Comparison of ENCODE assay signal across 8 cellular contexts in the genomic region with DNA sequence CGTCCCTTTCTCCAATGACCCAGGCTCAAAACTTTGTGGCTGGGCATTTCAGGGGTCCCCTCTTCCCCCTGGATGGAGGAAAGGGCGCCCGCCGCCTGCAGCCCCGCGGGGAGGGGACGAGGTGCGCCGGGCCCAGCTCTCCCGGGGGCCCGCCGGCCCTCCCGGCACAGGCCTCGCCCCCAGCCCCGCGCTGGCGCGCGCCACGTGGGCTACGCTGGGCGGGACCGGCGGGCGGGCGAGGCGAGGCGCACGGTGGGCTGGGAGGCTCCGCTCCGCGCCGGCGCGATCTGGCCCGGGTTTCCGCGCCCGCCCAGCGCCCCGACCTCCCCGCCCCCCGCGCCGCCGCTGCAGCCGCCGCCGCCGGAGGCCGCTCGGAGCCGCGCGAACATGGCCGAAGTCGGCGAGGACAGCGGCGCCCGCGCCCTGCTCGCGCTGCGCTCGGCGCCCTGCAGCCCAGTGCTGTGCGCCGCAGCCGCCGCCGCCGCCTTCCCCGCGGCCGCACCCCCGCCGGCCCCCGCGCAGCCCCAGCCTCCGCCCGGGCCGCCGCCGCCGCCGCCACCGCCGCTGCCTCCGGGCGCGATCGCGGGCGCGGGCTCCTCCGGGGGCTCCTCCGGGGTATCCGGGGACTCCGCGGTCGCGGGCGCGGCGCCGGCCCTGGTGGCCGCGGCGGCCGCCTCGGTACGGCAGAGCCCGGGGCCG. TPM values are rescaled to one million over a fixed set of nuclear protein-coding genes. Genes with fewer than 3 reads are reported as not detected.
DNase-seq lines count a peak whose midpoint lies in the region; ATAC-seq and TF ChIP-seq lines count a peak whose summit lies in the region.

A gene (plus strand): TSS at position 374 of the 699 bp plus-strand sequence. CDS start 14 bp downstream, at position 388.

- TF ChIP-seq RAD21 in neural cell (conservative IDR thresholded peaks at IDR 0.05) = no peak

- H3K79me2 ChIP-seq in neural cell (replicated peaks; ENCODE audit: insufficient read depth, low read length) = peaks cover 41% of the 10 kb centered on the region

- TF ChIP-seq CTCF in RWPE1 (conservative IDR thresholded peaks at IDR 0.05; ENCODE audit: low read depth) (no peak), neural cell (IDR thresholded peaks at IDR 0.05; ENCODE audit: poor library complexity, severe bottlenecking) (no peak), stomach (IDR thresholded peaks at IDR 0.05) (no peak)

- no peaks in the 10 kb centered on the region for H3K9me2 ChIP-seq in neural cell (ENCODE audit: insufficient read depth, low read length)

- H3K4me3 ChIP-seq in HUES6 (ENCODE audit: low read depth, low read length) = peak within 1 kb of the TSS; percentile 96
- H3K4me3 ChIP-seq in neural cell (ENCODE audit: low read length) = peak within 1 kb of the TSS; percentile 87
- H3K4me3 ChIP-seq in stomach = peak within 1 kb of the TSS; percentile 83 to 95 (median 92)

- H4K20me1 ChIP-seq in neural cell (ENCODE audit: insufficient read depth) = no peaks in the 10 kb centered on the region

- H3F3A ChIP-seq in neural cell (ENCODE audit: insufficient read depth, low read length, poor library complexity, severe bottlenecking) = no peaks in the 10 kb centered on the region

- intact Hi-C loops in stomach (cut with DNase I; ENCODE audit: low total_unique reads) = loop anchor here (5.0 kb wide), 1 partner anchor 70 kb away; no protein-coding TSS in a partner anchor

- CTCF ChIA-PET in RWPE1 (lab: Yijun Ruan, JAX) = no interaction called here

- H3K36me3 ChIP-seq in HUES6 (ENCODE audit: control insufficient read depth, insufficient read depth, low read length) (no peaks in the 10 kb centered on the region), neural cell (ENCODE audit: insufficient read depth, low read length) (no peaks in the 10 kb centered on the region), stomach (no peaks in the 10 kb centered on the region)

- DNase-seq in D341Med (ENCODE audit: low spot score) (peak; percentile 98), RWPE1 (ENCODE audit: low spot score) (peak; percentile 69), fibroblast of the conjunctiva (ENCODE audit: low read depth) (peak; percentile 33), stomach (peak; percentile 78)
- DNase-seq in activated effector memory CD4-positive, alpha-beta T cell treated with Interleukin-2 at 50 U/mL for 16 hours = peak; percentile 72

- H2AFZ ChIP-seq in neural cell (ENCODE audit: low read depth, low read length) = peak within 1 kb of the TSS; percentile 73

- WGBS in stomach, 5 donors = 1 to 2% (median 2%) methylated on average over 10 to 114 of the region's 115 CpGs

- TF ChIP-seq POLR2A in stomach (IDR thresholded peaks at IDR 0.05) = no peak

- POLR2A ChIA-PET in RWPE1 (lab: Yijun Ruan, JAX; ENCODE audit: low non-redundant PET) = interaction anchor here (0.9 kb wide), 1 partner anchor 40 kb away, joined by 4 read pairs; no protein-coding TSS in a partner anchor

- peak within 1 kb of the TSS; percentile 63 for H3K4me2 ChIP-seq in neural cell (ENCODE audit: low read length)

- H3K9me3 ChIP-seq in HUES6 (ENCODE audit: control insufficient read depth, insufficient read depth, low read depth, low read length) (no peaks in the 10 kb centered on the region), neural cell (ENCODE audit: low read length) (no peaks in the 10 kb centered on the region), stomach (no peaks in the 10 kb centered on the region)

- ATAC-seq in GM21367 (IDR thresholded peaks at IDR 0.05; ENCODE audit: unreplicated experiment) = peak; percentile 57

- H3K27me3 ChIP-seq in HUES6 (ENCODE audit: control insufficient read depth, insufficient read depth, low read length) (peaks cover 44% of the 10 kb centered on the region), neural cell (ENCODE audit: insufficient read depth, low read depth, low read length) (no peaks in the 10 kb centered on the region), stomach (no peaks in the 10 kb centered on the region)

- H3K27ac ChIP-seq in HUES6 (ENCODE audit: low read depth, low read length) (no peak within 1 kb of the TSS), RWPE1 (peak within 1 kb of the TSS; percentile 99), neural cell (ENCODE audit: low read length) (peak within 1 kb of the TSS; percentile 42), stomach (peak within 1 kb of the TSS; percentile 92 to 96 (median 93))

- peaks cover 17% of the 10 kb centered on the region for H3K4me1 ChIP-seq in HUES6 (ENCODE audit: control insufficient read depth, insufficient read depth, low read length)
- H3K4me1 ChIP-seq in stomach = peaks cover 11 to 47% (median 37%) of the 10 kb centered on the region in 4 donors

- H3K9ac ChIP-seq in HUES6 (ENCODE audit: low read length) = peak within 1 kb of the TSS; percentile 88
- H3K9ac ChIP-seq in neural cell (ENCODE audit: low read length) = peak within 1 kb of the TSS; percentile 78

- TF ChIP-seq EP300 in neural cell (conservative IDR thresholded peaks at IDR 0.05; ENCODE audit: poor library complexity, severe bottlenecking) = no peak
- no peak for TF ChIP-seq EP300 in stomach (IDR thresholded peaks at IDR 0.05)

TF ChIP-seq in neural cell, 6 proteins besides CTCF, POLR2A, EP300 and RAD21:
- TF ChIP-seq, protein P1, sequence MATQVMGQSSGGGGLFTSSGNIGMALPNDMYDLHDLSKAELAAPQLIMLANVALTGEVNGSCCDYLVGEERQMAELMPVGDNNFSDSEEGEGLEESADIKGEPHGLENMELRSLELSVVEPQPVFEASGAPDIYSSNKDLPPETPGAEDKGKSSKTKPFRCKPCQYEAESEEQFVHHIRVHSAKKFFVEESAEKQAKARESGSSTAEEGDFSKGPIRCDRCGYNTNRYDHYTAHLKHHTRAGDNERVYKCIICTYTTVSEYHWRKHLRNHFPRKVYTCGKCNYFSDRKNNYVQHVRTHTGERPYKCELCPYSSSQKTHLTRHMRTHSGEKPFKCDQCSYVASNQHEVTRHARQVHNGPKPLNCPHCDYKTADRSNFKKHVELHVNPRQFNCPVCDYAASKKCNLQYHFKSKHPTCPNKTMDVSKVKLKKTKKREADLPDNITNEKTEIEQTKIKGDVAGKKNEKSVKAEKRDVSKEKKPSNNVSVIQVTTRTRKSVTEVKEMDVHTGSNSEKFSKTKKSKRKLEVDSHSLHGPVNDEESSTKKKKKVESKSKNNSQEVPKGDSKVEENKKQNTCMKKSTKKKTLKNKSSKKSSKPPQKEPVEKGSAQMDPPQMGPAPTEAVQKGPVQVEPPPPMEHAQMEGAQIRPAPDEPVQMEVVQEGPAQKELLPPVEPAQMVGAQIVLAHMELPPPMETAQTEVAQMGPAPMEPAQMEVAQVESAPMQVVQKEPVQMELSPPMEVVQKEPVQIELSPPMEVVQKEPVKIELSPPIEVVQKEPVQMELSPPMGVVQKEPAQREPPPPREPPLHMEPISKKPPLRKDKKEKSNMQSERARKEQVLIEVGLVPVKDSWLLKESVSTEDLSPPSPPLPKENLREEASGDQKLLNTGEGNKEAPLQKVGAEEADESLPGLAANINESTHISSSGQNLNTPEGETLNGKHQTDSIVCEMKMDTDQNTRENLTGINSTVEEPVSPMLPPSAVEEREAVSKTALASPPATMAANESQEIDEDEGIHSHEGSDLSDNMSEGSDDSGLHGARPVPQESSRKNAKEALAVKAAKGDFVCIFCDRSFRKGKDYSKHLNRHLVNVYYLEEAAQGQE (IDR thresholded peaks at IDR 0.05; ENCODE audit: borderline replicate concordance) = no peak
- TF ChIP-seq SMC3 (conservative IDR thresholded peaks at IDR 0.05; ENCODE audit: poor library complexity) (no peak), MXI1 (conservative IDR thresholded peaks at IDR 0.05; ENCODE audit: poor library complexity, severe bottlenecking) (peak; percentile 58), TAF1 (IDR thresholded peaks at IDR 0.05; ENCODE audit: low read depth) (no peak), POLR2AphosphoS5 (IDR thresholded peaks at IDR 0.05) (peak; percentile 62), EZH2 (IDR thresholded peaks at IDR 0.05; ENCODE audit: borderline replicate concordance, insufficient read depth, low read length, poor library complexity, severe bottlenecking) (no peak)

RNA-seq across cellular contexts. Expression of the gene that starts here (rescaled TPM):
- polyA plus RNA-seq in neural cell (7.4 and 7.7 TPM in 2 replicates), stomach (1 to 10 TPM; 2.9 to 5.4 (median 3.9) TPM)
- 32.5 and 35.8 TPM in 2 replicates for polyA minus RNA-seq in neural cell
- total RNA-seq in stomach = 10 to 100 TPM; 19.3 to 88.1 (median 27.2) TPM

Comparison
In these comparisons a context has a peak if more than half of its experiments do, and no peak if none do; other contexts are left out.
1. DNase-seq: peak in every context shown above with its lines; median percentile 98 in D341Med; 78 in stomach; 72 in activated effector memory CD4-positive, alpha-beta T cell treated with Interleukin-2 at 50 U/mL for 16 hours; 69 in RWPE1; 33 in fibroblast of the conjunctiva.